ENCODE assay signal across 8 cellular contexts in genomic region chr12:63669936-63670335, GRCh38. TPM values are rescaled to one million over a fixed set of nuclear protein-coding genes. Genes with fewer than 3 reads are reported as not detected.
DNase-seq lines count a peak whose midpoint lies in the region; ATAC-seq and TF ChIP-seq lines count a peak whose summit lies in the region.
"Not testable (repeated sequence)": the region's sequence is repeated elsewhere in the genome, so short reads cannot be mapped to it uniquely, and the experiment has no call there.
"Had no signal": no experiment of that assay in that cellular context is flagged by ENCODE, and none has a peak within 500 bp of the region (broad histone marks: within the 10 kb centered on the region; RNA-seq: fewer than 3 reads in every experiment).

No MANE protein-coding gene starts in this region.

- H2BK5ac ChIP-seq in mesendoderm (ENCODE audit: low read length) = not testable (repeated sequence)

- not testable (repeated sequence) for H3K23ac ChIP-seq in mesendoderm (ENCODE audit: low read length)

- H3K79me1 ChIP-seq in mesendoderm (ENCODE audit: low read length) = not testable (repeated sequence)

- no CpG with 5 or more reads among the region's 1 CpG for WGBS in mesendoderm (ENCODE audit: extremely low coverage, insufficient coverage, low lambda C conversion rate)

- CTCF ChIA-PET in activated CD8-positive, alpha-beta memory T cell treated with anti-CD3 and anti-CD28 coated beads, Interleukin-2, amount 10 ng/mL, durations not matched to agents 7 days and 5 days (lab: Charles Lee) = not testable (repeated sequence)

- H3K36me3 ChIP-seq in mesendoderm (ENCODE audit: control insufficient read depth, insufficient read depth, low read length) = not testable (repeated sequence)

- not testable (repeated sequence) for ATAC-seq in activated CD8-positive, alpha-beta memory T cell treated with anti-CD3 and anti-CD28 coated beads, Interleukin-2, amount 10 ng/mL, durations not matched to agents 7 days and 5 days

- not testable (repeated sequence) for H3K27ac Mint-ChIP-seq in activated CD8-positive, alpha-beta memory T cell treated with anti-CD3 and anti-CD28 coated beads, Interleukin-2, amount 10 ng/mL, durations not matched to agents 7 days and 5 days; activated naive CD8-positive, alpha-beta T cell treated with anti-CD3 and anti-CD28 coated beads for 36 hours; progenitor cell of endocrine pancreas

- not testable (repeated sequence) for H3K9me3 Mint-ChIP-seq in activated CD8-positive, alpha-beta memory T cell treated with anti-CD3 and anti-CD28 coated beads, Interleukin-2, amount 10 ng/mL, durations not matched to agents 7 days and 5 days (ENCODE audit: low read depth); activated naive CD8-positive, alpha-beta T cell treated with anti-CD3 and anti-CD28 coated beads for 36 hours; progenitor cell of endocrine pancreas (ENCODE audit: low read depth)

- H4K8ac ChIP-seq in mesendoderm (ENCODE audit: low read depth, low read length) = not testable (repeated sequence)

- not testable (repeated sequence) for H3K9ac ChIP-seq in mesendoderm (ENCODE audit: low read length)

- H2BK120ac ChIP-seq in mesendoderm (ENCODE audit: low read depth, low read length) = not testable (repeated sequence)

- H3K36me3 Mint-ChIP-seq in activated CD8-positive, alpha-beta memory T cell treated with anti-CD3 and anti-CD28 coated beads, Interleukin-2, amount 10 ng/mL, durations not matched to agents 7 days and 5 days; activated naive CD8-positive, alpha-beta T cell treated with anti-CD3 and anti-CD28 coated beads for 36 hours; progenitor cell of endocrine pancreas (ENCODE audit: insufficient read depth): not testable (repeated sequence)

- not testable (repeated sequence) for H3K27me3 Mint-ChIP-seq in activated CD8-positive, alpha-beta memory T cell treated with anti-CD3 and anti-CD28 coated beads, Interleukin-2, amount 10 ng/mL, durations not matched to agents 7 days and 5 days; activated naive CD8-positive, alpha-beta T cell treated with anti-CD3 and anti-CD28 coated beads for 36 hours
- peaks cover 29% of the 10 kb centered on the region for H3K27me3 Mint-ChIP-seq in progenitor cell of endocrine pancreas

- not testable (repeated sequence) for H2AK5ac ChIP-seq in mesendoderm (ENCODE audit: low read length)

- H3K4me3 Mint-ChIP-seq in activated CD8-positive, alpha-beta memory T cell treated with anti-CD3 and anti-CD28 coated beads, Interleukin-2, amount 10 ng/mL, durations not matched to agents 7 days and 5 days = peak overlapping the region; percentile 88
- H3K4me3 Mint-ChIP-seq in activated naive CD8-positive, alpha-beta T cell treated with anti-CD3 and anti-CD28 coated beads for 36 hours = peak overlapping the region; percentile 88
- H3K4me3 Mint-ChIP-seq in progenitor cell of endocrine pancreas (ENCODE audit: low read depth) = peak overlapping the region; percentile 87

- not testable (repeated sequence) for H3K79me2 ChIP-seq in mesendoderm (ENCODE audit: control insufficient read depth, insufficient read depth, low read length)

- not testable (repeated sequence) for H3K18ac ChIP-seq in mesendoderm (ENCODE audit: low read length)

- H3K27me3 ChIP-seq in mesendoderm (ENCODE audit: insufficient read depth, low read length, poor library complexity) = not testable (repeated sequence)

- not testable (repeated sequence) for H3K27ac ChIP-seq in mesendoderm (ENCODE audit: low read depth, low read length)

- H4K5ac ChIP-seq in mesendoderm (ENCODE audit: low read length) = not testable (repeated sequence)

- TF ChIP-seq CTCF in epithelial cell of esophagus (IDR thresholded peaks at IDR 0.05; ENCODE audit: insufficient read depth, low read depth, low read length, missing control alignments); progenitor cell of endocrine pancreas (IDR thresholded peaks at IDR 0.05; ENCODE audit: unreplicated experiment): not testable (repeated sequence)

- not testable (repeated sequence) for H3K4me3 ChIP-seq in epithelial cell of esophagus (ENCODE audit: low read length); mesendoderm (ENCODE audit: low read length)

- DNase-seq in EH (ENCODE audit: low read depth) (peak; percentile 68), M059J (ENCODE audit: low read depth) (peak; percentile 26), epithelial cell of esophagus (ENCODE audit: low read depth) (peak; percentile 16), mesendoderm (peak; percentile 38)
- not testable (repeated sequence) for DNase-seq in activated CD8-positive, alpha-beta memory T cell treated with anti-CD3 and anti-CD28 coated beads, Interleukin-2, amount 10 ng/mL, durations not matched to agents 7 days and 5 days; activated naive CD8-positive, alpha-beta T cell treated with anti-CD3 and anti-CD28 coated beads for 36 hours; progenitor cell of endocrine pancreas (ENCODE audit: low spot score, unreplicated experiment)

- H3K4me1 Mint-ChIP-seq in activated CD8-positive, alpha-beta memory T cell treated with anti-CD3 and anti-CD28 coated beads, Interleukin-2, amount 10 ng/mL, durations not matched to agents 7 days and 5 days = peaks cover 20% of the 10 kb centered on the region
- peaks cover 23% of the 10 kb centered on the region for H3K4me1 Mint-ChIP-seq in activated naive CD8-positive, alpha-beta T cell treated with anti-CD3 and anti-CD28 coated beads for 36 hours
- H3K4me1 Mint-ChIP-seq in progenitor cell of endocrine pancreas (ENCODE audit: low read depth) = not testable (repeated sequence)

- not testable (repeated sequence) for H3K56ac ChIP-seq in mesendoderm (ENCODE audit: low read length)

- H3K4me1 ChIP-seq in mesendoderm (ENCODE audit: control insufficient read depth, low read depth, low read length) = not testable (repeated sequence)

- H2BK15ac ChIP-seq in mesendoderm (replicated peaks; ENCODE audit: low read depth) = not testable (repeated sequence)

- H3K4me2 ChIP-seq in mesendoderm (ENCODE audit: low read length) = not testable (repeated sequence)

- not testable (repeated sequence) for H3K4ac ChIP-seq in mesendoderm (ENCODE audit: low read depth, low read length)

RNA-seq across cellular contexts. Expression of gene DPY19L2, which starts 1.6 kb away (rescaled TPM):
- total RNA-seq in M059J (2014; rRNA removed; shearing (Covaris generic)) = 3.7 and 11.3 TPM in 2 replicates
- total RNA-seq in activated CD8-positive, alpha-beta memory T cell treated with anti-CD3 and anti-CD28 coated beads, Interleukin-2, amount 10 ng/mL, durations not matched to agents 7 days and 5 days = 1 to 10 TPM; 5.2 to 6.0 TPM
- total RNA-seq in activated naive CD8-positive, alpha-beta T cell treated with anti-CD3 and anti-CD28 coated beads for 36 hours = 1 to 10 TPM; 4.6 to 6.2 TPM
- polyA plus RNA-seq in mesendoderm (2013, experiment 1 of 2) = 1.00 TPM
- 1.3 TPM for polyA plus RNA-seq in mesendoderm (2013, experiment 2 of 2)
- total RNA-seq in progenitor cell of endocrine pancreas = 18.7 and 19.7 TPM in 2 replicates
- total RNA-seq: CD4-positive, alpha-beta T cell had no signal
